ENCODE assay signal across 31 cellular contexts in the genomic region with DNA sequence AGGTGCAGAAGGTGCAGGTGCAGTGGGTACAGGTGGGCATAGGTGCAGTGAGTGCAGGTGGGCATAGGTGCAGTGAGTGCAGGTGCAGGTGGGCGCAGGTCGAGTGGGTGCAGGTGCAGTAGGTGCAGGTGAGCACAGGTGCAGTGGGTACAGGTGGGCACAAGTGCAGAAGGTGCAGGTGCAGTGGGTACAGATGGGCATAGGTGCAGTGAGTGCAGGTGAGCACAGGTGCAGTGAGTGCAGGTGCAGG. TPM values are rescaled to one million over a fixed set of nuclear protein-coding genes. Genes with fewer than 3 reads are reported as not detected.
"Had no signal": no experiment of that assay in that cellular context is flagged by ENCODE, and none has a peak within 500 bp of the region (broad histone marks: within the 10 kb centered on the region; RNA-seq: fewer than 3 reads in every experiment).

No MANE protein-coding gene starts in this region.

- DNase-seq: hippocampal formation; kidney glomerular epithelial cell; left cardiac atrium; left lung; lower lobe of right lung; mammary epithelial cell; mesendoderm; naive B cell; natural killer cell; nephron progenitor cell; nucleus accumbens; pancreas; retina; right cardiac atrium; sigmoid colon; small intestine; spleen; stimulated activated CD4-positive, alpha-beta T cell treated with anti-CD3 and anti-CD28 coated beads, Interleukin-4, amount 100 ng/mL, for 24 hours; stimulated activated naive CD4-positive, alpha-beta T cell; tibial artery; uterus had no signal

- FAIRE-seq: keratinocyte, pancreas, small intestine had no signal

- H3K4me3 ChIP-seq: left lung, lower lobe of right lung, pancreas, prostate gland, sigmoid colon, spleen, suprapubic skin, thoracic aorta, tibial artery, uterus had no signal

- H3K9me3 ChIP-seq: left lung, lower lobe of right lung, pancreas, prostate gland, sigmoid colon, spleen, suprapubic skin, thoracic aorta, tibial artery, uterus had no signal

- ATAC-seq: left lung, lower lobe of right lung, pancreas had no signal

- H3K36me3 ChIP-seq: left lung, lower lobe of right lung, pancreas, prostate gland, sigmoid colon, spleen, suprapubic skin, thoracic aorta, tibial artery, uterus had no signal

- H3K27ac ChIP-seq: left lung, lower lobe of right lung, pancreas, prostate gland, sigmoid colon, suprapubic skin, thoracic aorta, tibial artery, uterus had no signal

- H3K4me1 ChIP-seq: pancreas, prostate gland, sigmoid colon, tibial artery, uterus had no signal

- H3K27me3 ChIP-seq: left lung, pancreas, sigmoid colon, spleen, suprapubic skin, tibial artery, uterus had no signal

RNA-seq across cellular contexts. Expression of a gene that starts 45.8 kb away (rescaled TPM):
- total RNA-seq: left cardiac atrium, liver, lower lobe of right lung, mammary epithelial cell, mesothelial cell of epicardium, mononuclear cell, natural killer cell, osteoblast, pancreas, right cardiac atrium, sigmoid colon, spleen, subcutaneous adipose tissue, suprapubic skin, thoracic aorta, ureter, uterus had no signal
- polyA plus RNA-seq: keratinocyte, mammary epithelial cell had no signal
